In genomic region chr2:196750977-196751631, GRCh38 we compare ENCODE assay signal across 8 cellular contexts. TPM values are rescaled to one million over a fixed set of nuclear protein-coding genes. Genes with fewer than 3 reads are reported as not detected.
DNase-seq lines count a peak whose midpoint lies in the region; ATAC-seq and TF ChIP-seq lines count a peak whose summit lies in the region.

No MANE protein-coding gene starts in this region.

- peaks cover 24% of the 10 kb centered on the region for H3K9me3 Mint-ChIP-seq in activated naive CD4-positive, alpha-beta T cell treated with anti-CD3 and anti-CD28 coated beads for 36 hours

- no peak overlapping the region for H3K4me3 ChIP-seq in HL-60 (replicated peaks; ENCODE audit: insufficient read depth, low read length)

- H3K4me1 Mint-ChIP-seq in activated naive CD4-positive, alpha-beta T cell treated with anti-CD3 and anti-CD28 coated beads for 36 hours (ENCODE audit: low read depth), result peaks cover 9% of the 10 kb centered on the region

- H3K27ac ChIP-seq in HL-60 (replicated peaks), result no peak overlapping the region

- intact Hi-C loops in activated naive CD4-positive, alpha-beta T cell treated with anti-CD3 and anti-CD28 coated beads for 36 hours (cut with micrococcal nuclease), result loop anchor here (1.0 to 10.0 kb wide), 7 partner anchors 32 to 1026 kb away; no protein-coding TSS in a partner anchor
- intact Hi-C loops in Right ventricle myocardium superior (cut with DNase I), result no loop called here

- no peak overlapping the region for H3K27ac Mint-ChIP-seq in activated naive CD4-positive, alpha-beta T cell treated with anti-CD3 and anti-CD28 coated beads for 36 hours

- ATAC-seq in GM21360 (IDR thresholded peaks at IDR 0.05; ENCODE audit: unreplicated experiment), result peak; percentile 92
- ATAC-seq in Right ventricle myocardium superior (ENCODE audit: poor library complexity), result peak; percentile 68

- H3K4me3 Mint-ChIP-seq in activated naive CD4-positive, alpha-beta T cell treated with anti-CD3 and anti-CD28 coated beads for 36 hours, result no peak overlapping the region

- no peaks in the 10 kb centered on the region for H3K27me3 Mint-ChIP-seq in activated naive CD4-positive, alpha-beta T cell treated with anti-CD3 and anti-CD28 coated beads for 36 hours (ENCODE audit: low read depth)

- DNase-seq in DMS53 treated with DMSO at 0.1 percent for 48 hours (lab: John Stamatoyannopoulos, UW; ENCODE audit: unreplicated experiment), result peak; percentile 40
- DNase-seq in HL-60 (ENCODE audit: low read depth in 1 of 2, low spot score in 1 of 2), result peak; percentile 34 to 76
- peak; percentile 73 for DNase-seq in SK-N-DZ (ENCODE audit: low spot score)
- peak; percentile 83 for DNase-seq in activated naive CD4-positive, alpha-beta T cell treated with anti-CD3 and anti-CD28 coated beads for 36 hours
- peak; percentile 64 for DNase-seq in Right ventricle myocardium superior
- peak; percentile 57 for DNase-seq in renal cortical epithelial cell (ENCODE audit: low read depth)
- DNase-seq in NCI-H128 (lab: John Stamatoyannopoulos, UW; ENCODE audit: unreplicated experiment), result no peak

- TF ChIP-seq CTCF in HL-60 (IDR thresholded peaks at IDR 0.05; ENCODE audit: insufficient read depth, low read length), result peak; percentile 96

- peaks cover 4% of the 10 kb centered on the region for H3K36me3 Mint-ChIP-seq in activated naive CD4-positive, alpha-beta T cell treated with anti-CD3 and anti-CD28 coated beads for 36 hours (ENCODE audit: low read depth)

- CTCF ChIA-PET in activated naive CD4-positive, alpha-beta T cell treated with anti-CD3 and anti-CD28 coated beads for 36 hours (lab: Charles Lee), result interaction anchor here (0.7 to 1.8 kb wide), 22 partner anchors 9 to 632 kb away, joined by 3 to 10 read pairs (median 4); partner anchors contain the start of gene GTF3C3

- no peaks in the 10 kb centered on the region for H3K27me3 ChIP-seq in HL-60 (ENCODE audit: insufficient read depth, poor library complexity, severe bottlenecking)

RNA-seq across cellular contexts. Expression of gene GTF3C3, which starts 48.4 kb away (rescaled TPM):
- 56.1 and 62.6 TPM in 2 replicates for polyA plus RNA-seq in SK-N-DZ (2014; cell fraction: cytosol; rRNA removed)
- 106 and 133 TPM in 2 replicates for polyA plus RNA-seq in SK-N-DZ (2014; cell fraction: nucleus; rRNA removed)
- total RNA-seq in activated naive CD4-positive, alpha-beta T cell treated with anti-CD3 and anti-CD28 coated beads for 36 hours, result 10 to 100 TPM; 80.4 to 86.2 TPM
- 20.0 TPM for total RNA-seq in Right ventricle myocardium superior
- total RNA-seq in renal cortical epithelial cell, result 40.1 and 48.4 TPM in 2 replicates

RNA-seq across cellular contexts. Expression of gene C2orf66, which starts 58.1 kb away (rescaled TPM):
- polyA plus RNA-seq in SK-N-DZ (2014; cell fraction: cytosol; rRNA removed), result 0.21 TPM in 1 of 2 replicates, not detected in the other
- 0.57 TPM in 1 of 2 replicates, not detected in the other for polyA plus RNA-seq in SK-N-DZ (2014; cell fraction: nucleus; rRNA removed)
- total RNA-seq in activated naive CD4-positive, alpha-beta T cell treated with anti-CD3 and anti-CD28 coated beads for 36 hours, result not detected
- total RNA-seq in Right ventricle myocardium superior (not detected), renal cortical epithelial cell (0.35 TPM in 1 of 2 replicates, not detected in the other)
